1 cellular context compared by ENCODE assay signal in genomic region chr5:145917288-145917687, GRCh38.
TF ChIP-seq lines count a peak whose summit lies in the region.

No MANE protein-coding gene starts in this region.

TF ChIP-seq in A549, 52 proteins besides CTCF, POLR2A, EP300 and RAD21 (continued from another document):
- no peak for TF ChIP-seq EHMT2 (IDR thresholded peaks at IDR 0.05; ENCODE audit: low read depth)
